ENCODE assay signal across 3 cellular contexts in genomic region chr16:31278853-31279252, GRCh38. TPM values are rescaled to one million over a fixed set of nuclear protein-coding genes. Genes with fewer than 3 reads are reported as not detected.
"Had no signal": no experiment of that assay in that cellular context is flagged by ENCODE, and none has a peak within 500 bp of the region (broad histone marks: within the 10 kb centered on the region; RNA-seq: fewer than 3 reads in every experiment).

No MANE protein-coding gene starts in this region.

RNA-seq across cellular contexts. Expression of gene ITGAM, which starts 19.1 kb away (rescaled TPM):
- total RNA-seq: M059J, MCF 10A, NCI-H460 had no signal
